In genomic region chr12:12735301-12735700, GRCh38 we compare ENCODE assay signal across 12 cellular contexts. TPM values are rescaled to one million over a fixed set of nuclear protein-coding genes. Genes with fewer than 3 reads are reported as not detected.
DNase-seq lines count a peak whose midpoint lies in the region; ATAC-seq and TF ChIP-seq lines count a peak whose summit lies in the region.
"Had no signal": no experiment of that assay in that cellular context is flagged by ENCODE, and none has a peak within 500 bp of the region (broad histone marks: within the 10 kb centered on the region; RNA-seq: fewer than 3 reads in every experiment).

No MANE protein-coding gene starts in this region.

- peaks cover 47% of the 10 kb centered on the region for H3K4me1 Mint-ChIP-seq in activated naive CD8-positive, alpha-beta T cell treated with anti-CD3 and anti-CD28 coated beads, Interleukin-2, amount 10 ng/mL, durations not matched to agents 7 days and 5 days

- H3K27ac ChIP-seq in cardiac muscle cell (peak overlapping the region; percentile 21), right atrium auricular region (no peak overlapping the region), lower lobe of right lung (peak overlapping the region; percentile 8), uterus (peak overlapping the region; percentile 74 to 75), Karpas-422 (ENCODE audit: low read length) (no peak overlapping the region)

- intact Hi-C loops in lower lobe of right lung (cut with DNase I) (no loop called here), uterus (cut with DNase I; ENCODE audit: low total_unique reads) (no loop called here)

- peaks cover 28% of the 10 kb centered on the region for H3K36me3 Mint-ChIP-seq in activated naive CD8-positive, alpha-beta T cell treated with anti-CD3 and anti-CD28 coated beads, Interleukin-2, amount 10 ng/mL, durations not matched to agents 7 days and 5 days

- H3K27me3 ChIP-seq in cardiac muscle cell (no peaks in the 10 kb centered on the region), right atrium auricular region (no peaks in the 10 kb centered on the region), lower lobe of right lung (ENCODE audit: low read depth) (no peaks in the 10 kb centered on the region), uterus (no peaks in the 10 kb centered on the region), Karpas-422 (ENCODE audit: low read length) (no peaks in the 10 kb centered on the region)

- H4K20me1 ChIP-seq in Karpas-422 (ENCODE audit: insufficient read depth, low read depth, low read length) = no peaks in the 10 kb centered on the region

- peak overlapping the region; percentile 85 for H3K27ac Mint-ChIP-seq in activated naive CD8-positive, alpha-beta T cell treated with anti-CD3 and anti-CD28 coated beads, Interleukin-2, amount 10 ng/mL, durations not matched to agents 7 days and 5 days

- H3K79me2 ChIP-seq in Karpas-422 (ENCODE audit: low read length) = no peaks in the 10 kb centered on the region

- H3K4me3 Mint-ChIP-seq in activated naive CD8-positive, alpha-beta T cell treated with anti-CD3 and anti-CD28 coated beads, Interleukin-2, amount 10 ng/mL, durations not matched to agents 7 days and 5 days = peak overlapping the region; percentile 44
- H3K4me3 Mint-ChIP-seq: H9 had no signal

- no peaks in the 10 kb centered on the region for H3K36me3 ChIP-seq in cardiac muscle cell
- H3K36me3 ChIP-seq in right atrium auricular region = no peaks in the 10 kb centered on the region
- no peaks in the 10 kb centered on the region for H3K36me3 ChIP-seq in lower lobe of right lung
- no peaks in the 10 kb centered on the region for H3K36me3 ChIP-seq in uterus
- no peaks in the 10 kb centered on the region for H3K36me3 ChIP-seq in Karpas-422 (ENCODE audit: insufficient read depth, low read length)

- H3K9me3 ChIP-seq in cardiac muscle cell (ENCODE audit: low read depth) (no peaks in the 10 kb centered on the region), right atrium auricular region (no peaks in the 10 kb centered on the region), lower lobe of right lung (no peaks in the 10 kb centered on the region), uterus (no peaks in the 10 kb centered on the region), Karpas-422 (ENCODE audit: low read length) (no peaks in the 10 kb centered on the region)

- H3K27me3 Mint-ChIP-seq in activated naive CD8-positive, alpha-beta T cell treated with anti-CD3 and anti-CD28 coated beads, Interleukin-2, amount 10 ng/mL, durations not matched to agents 7 days and 5 days = no peaks in the 10 kb centered on the region

- no peak overlapping the region for H3K9ac ChIP-seq in Karpas-422 (ENCODE audit: low read length)

- no peak overlapping the region for H3K4me2 ChIP-seq in Karpas-422 (ENCODE audit: low read depth, low read length, poor library complexity, severe bottlenecking)

- no peak for ATAC-seq in activated naive CD8-positive, alpha-beta T cell treated with anti-CD3 and anti-CD28 coated beads, Interleukin-2, amount 10 ng/mL, durations not matched to agents 7 days and 5 days (ENCODE audit: low read depth)
- no peak for ATAC-seq in lower lobe of right lung
- no peak for ATAC-seq in HG03045 (IDR thresholded peaks at IDR 0.05; ENCODE audit: unreplicated experiment)

- POLR2A ChIA-PET in activated naive CD8-positive, alpha-beta T cell treated with anti-CD3 and anti-CD28 coated beads, Interleukin-2, amount 10 ng/mL, durations not matched to agents 7 days and 5 days (lab: Charles Lee) = interaction anchor here (2.8 to 4.5 kb wide), 4 partner anchors 11 to 378 kb away, joined by 17 to 240 read pairs (median 89); partner anchors contain the start of genes BORCS5 and CDKN1B

- peak in 1 of 2 donors; percentile 60 for DNase-seq in cardiac muscle cell (ENCODE audit: low read depth in 1 of 2, low spot score in 1 of 2)
- no peak for DNase-seq in right atrium auricular region (ENCODE audit: low spot score)
- DNase-seq in activated naive CD8-positive, alpha-beta T cell treated with anti-CD3 and anti-CD28 coated beads, Interleukin-2, amount 10 ng/mL, durations not matched to agents 7 days and 5 days = no peak
- no peak for DNase-seq in lower lobe of right lung
- no peak for DNase-seq in uterus
- DNase-seq in Karpas-422 = no peak
- DNase-seq in NCI-H526 (lab: John Stamatoyannopoulos, UW) = no peak
- DNase-seq: glutamatergic neuron, H9, NCI-H524, T1000 had no signal

- no peak for TF ChIP-seq POLR2A in uterus (IDR thresholded peaks at IDR 0.05)

- H3K9me3 Mint-ChIP-seq in activated naive CD8-positive, alpha-beta T cell treated with anti-CD3 and anti-CD28 coated beads, Interleukin-2, amount 10 ng/mL, durations not matched to agents 7 days and 5 days = no peaks in the 10 kb centered on the region
- H3K9me3 Mint-ChIP-seq: H9 had no signal

- no peak overlapping the region for H3K4me3 ChIP-seq in cardiac muscle cell
- no peak overlapping the region for H3K4me3 ChIP-seq in right atrium auricular region
- H3K4me3 ChIP-seq in lower lobe of right lung = no peak overlapping the region
- no peak overlapping the region for H3K4me3 ChIP-seq in uterus
- no peak overlapping the region for H3K4me3 ChIP-seq in Karpas-422 (ENCODE audit: low read length)

- H3K4me1 ChIP-seq in cardiac muscle cell (ENCODE audit: low read depth) = peaks cover 21% of the 10 kb centered on the region
- no peaks in the 10 kb centered on the region for H3K4me1 ChIP-seq in right atrium auricular region
- H3K4me1 ChIP-seq in lower lobe of right lung = peaks cover 21% of the 10 kb centered on the region
- H3K4me1 ChIP-seq in uterus = peaks cover 0 to 8% of the 10 kb centered on the region in 2 donors
- H3K4me1 ChIP-seq in Karpas-422 (ENCODE audit: low read length) = peaks cover 6% of the 10 kb centered on the region

- no peak for TF ChIP-seq CTCF in cardiac muscle cell (IDR thresholded peaks at IDR 0.05; ENCODE audit: low read depth, low read length)
- TF ChIP-seq CTCF in right atrium auricular region (IDR thresholded peaks at IDR 0.05) = no peak
- TF ChIP-seq CTCF in lower lobe of right lung (IDR thresholded peaks at IDR 0.05) = no peak
- TF ChIP-seq CTCF in uterus (IDR thresholded peaks at IDR 0.05) = no peak

- H3K9me2 ChIP-seq in Karpas-422 (replicated peaks; ENCODE audit: insufficient read depth, low read length) = no peaks in the 10 kb centered on the region

- H2AFZ ChIP-seq in Karpas-422 (ENCODE audit: low read length) = no peak overlapping the region

RNA-seq across cellular contexts. Expression of gene CDKN1B, which starts 18.1 kb away (rescaled TPM):
- 63.9 and 90.4 TPM in 2 replicates for total RNA-seq in cardiac muscle cell
- polyA plus RNA-seq in cardiac muscle cell = 5.8 and 15.2 TPM in 2 replicates
- total RNA-seq in right atrium auricular region = 10 to 100 TPM; 31.1 to 38.1 TPM
- total RNA-seq in activated naive CD8-positive, alpha-beta T cell treated with anti-CD3 and anti-CD28 coated beads, Interleukin-2, amount 10 ng/mL, durations not matched to agents 7 days and 5 days = 100 to 1,000 TPM; 135 to 136 TPM
- 57.7 TPM for total RNA-seq in lower lobe of right lung
- 100 to 1,000 TPM in 1 of 4 donors, 10 to 100 TPM in 3; 40.7 to 104 (median 86.0) TPM for total RNA-seq in uterus
- 32.8 and 50.9 TPM in 2 replicates for total RNA-seq in Karpas-422 (2014; rRNA removed; shearing (Covaris generic); ENCODE audit: low replicate concordance)

RNA-seq across cellular contexts. Expression of gene GPR19, which starts 39.3 kb away (rescaled TPM):
- 1.0 and 1.6 TPM in 2 replicates for total RNA-seq in cardiac muscle cell
- 1.6 and 3.4 TPM in 2 replicates for polyA plus RNA-seq in cardiac muscle cell
- not detected for total RNA-seq in right atrium auricular region
- total RNA-seq in activated naive CD8-positive, alpha-beta T cell treated with anti-CD3 and anti-CD28 coated beads, Interleukin-2, amount 10 ng/mL, durations not matched to agents 7 days and 5 days = 1 to 10 TPM; 7.7 to 8.0 TPM
- total RNA-seq in lower lobe of right lung = not detected
- total RNA-seq in uterus = under 1 TPM in 1 of 4 donors, not detected in 3; 0.83 TPM
- 0.22 TPM in 1 of 2 replicates, not detected in the other for total RNA-seq in Karpas-422 (2014; rRNA removed; shearing (Covaris generic); ENCODE audit: low replicate concordance)

RNA-seq across cellular contexts. Expression of gene APOLD1, which starts 50.2 kb away (rescaled TPM):
- total RNA-seq in cardiac muscle cell (2.6 and 14.2 TPM in 2 replicates), right atrium auricular region (10 to 100 TPM; 49.9 to 70.2 TPM), lower lobe of right lung (11.0 TPM), uterus (10 to 100 TPM; 25.0 to 88.8 (median 57.9) TPM)
- 4.0 and 11.5 TPM in 2 replicates for polyA plus RNA-seq in cardiac muscle cell
- 10 to 100 TPM; 10.3 to 12.1 TPM for total RNA-seq in activated naive CD8-positive, alpha-beta T cell treated with anti-CD3 and anti-CD28 coated beads, Interleukin-2, amount 10 ng/mL, durations not matched to agents 7 days and 5 days
- 1.4 and 1.5 TPM in 2 replicates for total RNA-seq in Karpas-422 (2014; rRNA removed; shearing (Covaris generic); ENCODE audit: low replicate concordance)

Comparison
In these comparisons a context has a peak if more than half of its experiments do, and no peak if none do; other contexts are left out.
1. H3K27ac ChIP-seq: peak in cardiac muscle cell (single experiment), lower lobe of right lung (single experiment) and uterus (2 of 2); none in right atrium auricular region (0 of 2) and Karpas-422 (single experiment).